In the genomic region with DNA sequence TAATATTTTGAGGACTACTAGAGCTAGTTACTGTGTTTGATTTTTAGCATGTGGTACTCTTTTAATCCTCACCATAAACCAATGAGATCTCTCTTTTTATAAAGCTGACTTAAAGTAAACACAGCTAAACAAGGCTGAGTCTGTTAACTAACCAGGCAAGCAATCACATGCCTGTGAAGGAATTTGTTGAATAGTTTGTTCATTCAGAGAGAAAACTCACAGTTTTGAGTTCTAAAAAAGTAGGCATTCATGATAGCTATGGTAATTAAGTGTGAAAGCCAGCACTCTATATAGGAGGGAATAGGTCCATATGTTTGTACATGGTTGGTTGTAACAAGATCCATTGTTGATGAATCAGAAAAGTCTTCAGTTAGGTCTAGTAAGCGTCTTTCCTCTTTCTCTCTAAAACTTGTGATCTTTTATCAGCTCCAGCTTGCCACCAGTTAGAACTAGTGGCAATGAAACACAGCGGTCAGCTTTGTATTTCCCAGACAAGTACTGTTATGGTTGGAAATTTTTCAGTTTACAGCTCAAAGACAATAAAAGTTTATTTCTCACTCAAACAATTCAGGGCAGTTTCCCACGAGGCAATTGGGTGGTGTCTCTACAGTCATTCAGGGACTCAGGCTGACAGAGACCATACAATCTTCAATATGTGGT, we compare ENCODE assay signal across 23 cellular contexts.
DNase-seq lines count a peak whose midpoint lies in the region; ATAC-seq, FAIRE-seq and TF ChIP-seq lines count a peak whose summit lies in the region.
"Had no signal": no experiment of that assay in that cellular context is flagged by ENCODE, and none has a peak within 500 bp of the region (broad histone marks: within the 10 kb centered on the region; RNA-seq: fewer than 3 reads in every experiment).

No MANE protein-coding gene starts in this region.

- intact Hi-C loops in mucosa of descending colon (cut with DNase I, micrococcal nuclease), result no loop called here

- in situ Hi-C loops in SK-MEL-5 (cut with HindIII; ENCODE audit: low pct_unique_long_range_greater_than_20kb, low sequenced_read_pairs), result no loop called here

- TF ChIP-seq RAD21 in A549 (conservative IDR thresholded peaks at IDR 0.05 in 1 of 2, IDR thresholded peaks at IDR 0.05 in 1 of 2), result no peak

- no peak overlapping the region for H3K4me2 ChIP-seq in A549

- no peaks in the 10 kb centered on the region for H3K36me3 ChIP-seq in mucosa of descending colon (ENCODE audit: low read depth)
- H3K36me3 ChIP-seq: left ventricle myocardium inferior, neutrophil, right atrium auricular region had no signal

- no peak for TF ChIP-seq POLR2A in A549 (IDR thresholded peaks at IDR 0.05; ENCODE audit: low read length)

- CTCF ChIA-PET in A549 (lab: Yijun Ruan, JAX), result interaction anchor here (4.2 kb wide), 1 partner anchor 34 kb away, joined by 25 read pairs; no protein-coding TSS in a partner anchor

- WGBS in A549 (ENCODE audit: missing lambda C conversion rate), result 59% methylated on average over 3 of the region's 3 CpGs

- H3K9me3 ChIP-seq in A549, result no peaks in the 10 kb centered on the region
- no peaks in the 10 kb centered on the region for H3K9me3 ChIP-seq in mucosa of descending colon
- H3K9me3 ChIP-seq: left ventricle myocardium inferior, neutrophil, right atrium auricular region had no signal

- POLR2A ChIA-PET in A549 (lab: Yijun Ruan, JAX), result no interaction called here

- no peak overlapping the region for H3K27ac ChIP-seq in A549
- H3K27ac ChIP-seq: left ventricle myocardium inferior, neutrophil, right atrium auricular region had no signal

- peak; percentile 56 for FAIRE-seq in A549 (lab: Jason Lieb, UNC)
- FAIRE-seq: GM12878 had no signal

- TF ChIP-seq EP300 in A549 (IDR thresholded peaks at IDR 0.05), result no peak

- no peak for TF ChIP-seq CTCF in A549 (IDR thresholded peaks at IDR 0.05)
- no peak for TF ChIP-seq CTCF in epithelial cell of proximal tubule (conservative IDR thresholded peaks at IDR 0.05; ENCODE audit: low read depth, low read length)
- no peak for TF ChIP-seq CTCF in mucosa of descending colon (IDR thresholded peaks at IDR 0.05)

- H3K4me3 ChIP-seq in A549 (no peak overlapping the region), epithelial cell of proximal tubule (ENCODE audit: low read depth, low read length) (no peak overlapping the region), mucosa of descending colon (no peak overlapping the region)
- H3K4me3 ChIP-seq: GM12878, left ventricle myocardium inferior, right atrium auricular region had no signal

- no peak for ATAC-seq in A549
- ATAC-seq in mucosa of descending colon, result peak; percentile 91
- no peak for ATAC-seq in GM18519 (IDR thresholded peaks at IDR 0.05; ENCODE audit: low FRiP score, unreplicated experiment)
- no peak for ATAC-seq in HG02763 (IDR thresholded peaks at IDR 0.05; ENCODE audit: unreplicated experiment)
- ATAC-seq in HG03108 (IDR thresholded peaks at IDR 0.05; ENCODE audit: unreplicated experiment), result no peak
- ATAC-seq: activated T-cell treated with anti-CD3 and anti-CD28 coated beads, Interleukin-2, amount 50 U/mL, for 4 hours; GM12878 had no signal

- DNase-seq in A549 (ENCODE audit: low read depth in 1 of 2, low spot score in 1 of 2), result no peak
- DNase-seq in SK-MEL-5 (ENCODE audit: low read depth, low spot score), result peak; percentile 98
- DNase-seq in epithelial cell of proximal tubule (ENCODE audit: low read depth), result peak; percentile 10
- DNase-seq in mucosa of descending colon, result peak in 2 of 3 donors; percentile 20 to 77
- no peak for DNase-seq in DMS 273 treated with DMSO at 0.1 percent for 48 hours (lab: John Stamatoyannopoulos, UW)
- DNase-seq: 8988T; activated CD4-positive, alpha-beta T cell treated with anti-CD3 and anti-CD28 coated beads for 4 hours; activated naive CD4-positive, alpha-beta T cell treated with anti-CD3 and anti-CD28 coated beads, Interleukin-2, amount 10 ng/mL, durations not matched to agents 7 days and 5 days; activated T-cell treated with anti-CD3 and anti-CD28 coated beads, Interleukin-2, amount 50 U/mL, for 4 hours; AML-193; CD8-positive, alpha-beta memory T cell; cerebellar nuclear complex; DND-41; effector memory CD4-positive, alpha-beta T cell; KG1; left ventricle myocardium inferior; SHP77 treated with DMSO at 0.1 percent for 48 hours had no signal

- H3K4me1 ChIP-seq in A549 (peaks cover 24% of the 10 kb centered on the region), mucosa of descending colon (ENCODE audit: low read depth) (peaks cover 14% of the 10 kb centered on the region)
- H3K4me1 ChIP-seq: left ventricle myocardium inferior, right atrium auricular region had no signal

TF ChIP-seq in A549, 52 proteins besides CTCF, POLR2A, EP300 and RAD21:
- TF ChIP-seq ZFP36 (IDR thresholded peaks at IDR 0.05; ENCODE audit: borderline replicate concordance, partially characterized antibody) (no peak), HDAC2 (IDR thresholded peaks at IDR 0.05) (no peak), FOSB (CRISPR knock-in tag; IDR thresholded peaks at IDR 0.05) (no peak)
- TF ChIP-seq, protein P1, sequence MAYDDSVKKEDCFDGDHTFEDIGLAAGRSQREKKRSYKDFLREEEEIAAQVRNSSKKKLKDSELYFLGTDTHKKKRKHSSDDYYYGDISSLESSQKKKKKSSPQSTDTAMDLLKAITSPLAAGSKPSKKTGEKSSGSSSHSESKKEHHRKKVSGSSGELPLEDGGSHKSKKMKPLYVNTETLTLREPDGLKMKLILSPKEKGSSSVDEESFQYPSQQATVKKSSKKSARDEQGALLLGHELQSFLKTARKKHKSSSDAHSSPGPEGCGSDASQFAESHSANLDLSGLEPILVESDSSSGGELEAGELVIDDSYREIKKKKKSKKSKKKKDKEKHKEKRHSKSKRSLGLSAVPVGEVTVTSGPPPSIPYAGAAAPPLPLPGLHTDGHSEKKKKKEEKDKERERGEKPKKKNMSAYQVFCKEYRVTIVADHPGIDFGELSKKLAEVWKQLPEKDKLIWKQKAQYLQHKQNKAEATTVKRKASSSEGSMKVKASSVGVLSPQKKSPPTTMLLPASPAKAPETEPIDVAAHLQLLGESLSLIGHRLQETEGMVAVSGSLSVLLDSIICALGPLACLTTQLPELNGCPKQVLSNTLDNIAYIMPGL (CRISPR knock-in tag; IDR thresholded peaks at IDR 0.05; ENCODE audit: borderline replicate concordance), result no peak
- TF ChIP-seq, protein P2, sequence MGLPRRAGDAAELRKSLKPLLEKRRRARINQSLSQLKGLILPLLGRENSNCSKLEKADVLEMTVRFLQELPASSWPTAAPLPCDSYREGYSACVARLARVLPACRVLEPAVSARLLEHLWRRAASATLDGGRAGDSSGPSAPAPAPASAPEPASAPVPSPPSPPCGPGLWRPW (IDR thresholded peaks at IDR 0.05), result no peak

Comparison
In these comparisons a context has a peak if more than half of its experiments do, and no peak if none do; other contexts are left out.
1. DNase-seq: peak in SK-MEL-5 (single experiment), epithelial cell of proximal tubule (single experiment) and mucosa of descending colon (2 of 3); none in A549 (0 of 2) and DMS 273 treated with DMSO at 0.1 percent for 48 hours (single experiment).